In genomic region chr13:74730556-74731331, GRCh38 we compare ENCODE assay signal across 22 cellular contexts.
DNase-seq lines count a peak whose midpoint lies in the region; ATAC-seq, FAIRE-seq and TF ChIP-seq lines count a peak whose summit lies in the region.
"Had no signal": no experiment of that assay in that cellular context is flagged by ENCODE, and none has a peak within 500 bp of the region (broad histone marks: within the 10 kb centered on the region; RNA-seq: fewer than 3 reads in every experiment).

No MANE protein-coding gene starts in this region.

- H3K79me2 ChIP-seq in HepG2 (ENCODE audit: insufficient read depth, low read length), result no peaks in the 10 kb centered on the region

- no peak for TF ChIP-seq CTCF in liver (IDR thresholded peaks at IDR 0.05; ENCODE audit: low read depth, low read length, missing input control)
- no peak for TF ChIP-seq CTCF in HepG2 (CRISPR knock-in tag; IDR thresholded peaks at IDR 0.05)

- in situ Hi-C loops in HepG2 (cut with HindIII; ENCODE audit: extremely low pct_ligation_motif_present, low pct_unique_long_range_greater_than_20kb), result no loop called here

- H3K4me3 ChIP-seq in liver (ENCODE audit: low read depth in 1 of 3, low read length in 3 of 3), result no peak overlapping the region
- H3K4me3 ChIP-seq in HepG2 (replicated peaks in 1 of 3; ENCODE audit: insufficient read depth in 1 of 3, low read depth in 2 of 3, low read length in 3 of 3), result no peak overlapping the region

- intact Hi-C loops in HepG2 (cut with micrococcal nuclease; ENCODE audit: unreplicated experiment), result no loop called here

- WGBS in liver, result 80% methylated on average over 9 of the region's 9 CpGs
- 4% methylated on average over 9 of the region's 9 CpGs for WGBS in HepG2 (ENCODE audit: low lambda C conversion rate)

- H3K9ac ChIP-seq in liver (ENCODE audit: low read depth in 1 of 2, low read length in 2 of 2) (no peak overlapping the region), HepG2 (ENCODE audit: insufficient read depth, low read depth, low read length) (no peak overlapping the region)

- H4K20me1 ChIP-seq in HepG2 (ENCODE audit: insufficient read depth, low read length), result no peaks in the 10 kb centered on the region

- TF ChIP-seq EP300 in HepG2 (IDR thresholded peaks at IDR 0.05; ENCODE audit: low read depth in 2 of 2, low read length in 2 of 2), result no peak
- TF ChIP-seq EP300 in HepG2 (CRISPR knock-in tag; IDR thresholded peaks at IDR 0.05; ENCODE audit: borderline replicate concordance), result no peak

- CTCF ChIA-PET in HepG2 (lab: Yijun Ruan, JAX; ENCODE audit: low intra/inter-chr PET ratio, low total read pairs), result no interaction called here

- H3K9me3 ChIP-seq in liver (ENCODE audit: control insufficient read depth in 4 of 4, low read length in 3 of 4), result no peaks in the 10 kb centered on the region
- no peaks in the 10 kb centered on the region for H3K9me3 ChIP-seq in HepG2 (ENCODE audit: low read length)

- H2AFZ ChIP-seq in HepG2 (ENCODE audit: low read length), result no peak overlapping the region

- no peaks in the 10 kb centered on the region for H3K36me3 ChIP-seq in liver (ENCODE audit: control insufficient read depth in 4 of 4, insufficient read depth in 3 of 4, low read depth in 1 of 4, low read length in 3 of 4)
- H3K36me3 ChIP-seq in HepG2 (replicated peaks in 1 of 2; ENCODE audit: control insufficient read depth in 1 of 2, insufficient read depth in 2 of 2, low read length in 2 of 2), result no peaks in the 10 kb centered on the region

- H3K27me3 ChIP-seq in liver (ENCODE audit: control insufficient read depth in 4 of 4, insufficient read depth in 4 of 4, low read length in 3 of 4) (no peaks in the 10 kb centered on the region), HepG2 (ENCODE audit: control insufficient read depth in 1 of 2, insufficient read depth in 2 of 2, low read length in 2 of 2) (no peaks in the 10 kb centered on the region)

- POLR2A ChIA-PET in HepG2 (lab: Yijun Ruan, JAX), result no interaction called here

- no peaks in the 10 kb centered on the region for H3K4me1 ChIP-seq in liver (ENCODE audit: control insufficient read depth in 4 of 4, insufficient read depth in 4 of 4, low read length in 3 of 4)
- no peaks in the 10 kb centered on the region for H3K4me1 ChIP-seq in HepG2 (ENCODE audit: insufficient read depth, low read length)

- ATAC-seq in HepG2 (no peak), HG03108 (IDR thresholded peaks at IDR 0.05; ENCODE audit: unreplicated experiment) (no peak)
- ATAC-seq: CD8-positive, alpha-beta T cell; Panc1 had no signal

- no peak overlapping the region for H3K27ac ChIP-seq in liver (ENCODE audit: low read depth in 1 of 2, low read length in 2 of 2)
- no peak overlapping the region for H3K27ac ChIP-seq in HepG2 (ENCODE audit: extremely low read length, insufficient read depth, low read length)
- H3K27ac ChIP-seq: 22Rv1 had no signal

- no peak overlapping the region for H3K4me2 ChIP-seq in HepG2 (ENCODE audit: low read depth, low read length)

- TF ChIP-seq POLR2A in HepG2 (IDR thresholded peaks at IDR 0.05; ENCODE audit: insufficient read depth in 1 of 2, low read depth in 2 of 2, low read length in 2 of 2), result no peak

- no peak for FAIRE-seq in HepG2 (lab: Jason Lieb, UNC)
- FAIRE-seq: GM19239, H54 had no signal

- TF ChIP-seq RAD21 in liver (IDR thresholded peaks at IDR 0.05) (no peak), HepG2 (CRISPR knock-in tag; IDR thresholded peaks at IDR 0.05) (no peak)

- DNase-seq in DMS53 (lab: John Stamatoyannopoulos, UW), result peak; percentile 2
- no peak for DNase-seq in DMS53 treated with DMSO at 0.1 percent for 48 hours (lab: John Stamatoyannopoulos, UW; ENCODE audit: unreplicated experiment)
- no peak for DNase-seq in HepG2 (ENCODE audit: low spot score)
- DNase-seq in left kidney (ENCODE audit: low read depth, low spot score), result peak; percentile 25
- DNase-seq in superior temporal gyrus (ENCODE audit: extremely low spot score), result no peak
- DNase-seq in AG08396 (ENCODE audit: low spot score), result no peak
- DNase-seq: AML-193; C1 segment of cervical spinal cord; CD8-positive, alpha-beta T cell; Kasumi-1; NCI-H1417; NCI-H1930; NCI-H2171; NCI-H345; NCI-H524; NCI-H774 had no signal

- no TSS peak for BruUV-seq in HepG2 (replicated peaks; lab: Mats Ljungman, UMichigan)

TF ChIP-seq in liver, 16 proteins besides CTCF, POLR2A, EP300 and RAD21:
- TF ChIP-seq TAF1 (conservative IDR thresholded peaks at IDR 0.05) (no peak), ZBTB33 (IDR thresholded peaks at IDR 0.05) (no peak), NR2F2 (IDR thresholded peaks at IDR 0.05) (peak; percentile 62)
TF ChIP-seq in liver: peak in this region for 1.

TF ChIP-seq in HepG2, 621 proteins besides CTCF, POLR2A, EP300 and RAD21:
- TF ChIP-seq TRIM22 (IDR thresholded peaks at IDR 0.05), result no peak
- TF ChIP-seq SMAD3 (CRISPR knock-in tag; IDR thresholded peaks at IDR 0.05), result no peak
- no peak for TF ChIP-seq ZNF12 (CRISPR knock-in tag; IDR thresholded peaks at IDR 0.05)
- no peak for TF ChIP-seq NBN (conservative IDR thresholded peaks at IDR 0.05)
- TF ChIP-seq, protein P1, sequence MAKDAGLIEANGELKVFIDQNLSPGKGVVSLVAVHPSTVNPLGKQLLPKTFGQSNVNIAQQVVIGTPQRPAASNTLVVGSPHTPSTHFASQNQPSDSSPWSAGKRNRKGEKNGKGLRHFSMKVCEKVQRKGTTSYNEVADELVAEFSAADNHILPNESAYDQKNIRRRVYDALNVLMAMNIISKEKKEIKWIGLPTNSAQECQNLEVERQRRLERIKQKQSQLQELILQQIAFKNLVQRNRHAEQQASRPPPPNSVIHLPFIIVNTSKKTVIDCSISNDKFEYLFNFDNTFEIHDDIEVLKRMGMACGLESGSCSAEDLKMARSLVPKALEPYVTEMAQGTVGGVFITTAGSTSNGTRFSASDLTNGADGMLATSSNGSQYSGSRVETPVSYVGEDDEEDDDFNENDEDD (CRISPR knock-in tag; IDR thresholded peaks at IDR 0.05; ENCODE audit: borderline replicate concordance), result no peak
- TF ChIP-seq, protein P2, sequence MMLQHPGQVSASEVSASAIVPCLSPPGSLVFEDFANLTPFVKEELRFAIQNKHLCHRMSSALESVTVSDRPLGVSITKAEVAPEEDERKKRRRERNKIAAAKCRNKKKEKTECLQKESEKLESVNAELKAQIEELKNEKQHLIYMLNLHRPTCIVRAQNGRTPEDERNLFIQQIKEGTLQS (CRISPR knock-in tag; IDR thresholded peaks at IDR 0.05), result no peak
- no peak for TF ChIP-seq TMF1 (CRISPR knock-in tag; IDR thresholded peaks at IDR 0.05; ENCODE audit: low read depth)
- no peak for TF ChIP-seq FOSL2 (CRISPR knock-in tag; IDR thresholded peaks at IDR 0.05)
- no peak for TF ChIP-seq ZC3H13 (CRISPR knock-in tag; IDR thresholded peaks at IDR 0.05)
- TF ChIP-seq HOXA9 (CRISPR knock-in tag; IDR thresholded peaks at IDR 0.05; ENCODE audit: borderline replicate concordance), result no peak
- no peak for TF ChIP-seq RCOR2 (CRISPR knock-in tag; IDR thresholded peaks at IDR 0.05)
- no peak for TF ChIP-seq HNRNPH1 (optimal IDR thresholded peaks at IDR 0.05; ENCODE audit: low read depth, low read length)
- no peak for TF ChIP-seq ZSCAN31 (CRISPR knock-in tag; IDR thresholded peaks at IDR 0.05; ENCODE audit: low read depth)
- no peak for TF ChIP-seq FIP1L1 (IDR thresholded peaks at IDR 0.05; ENCODE audit: borderline replicate concordance, insufficient read depth, low read depth, low read length)
- TF ChIP-seq ZNF224 (CRISPR knock-in tag; IDR thresholded peaks at IDR 0.05), result no peak
- no peak for TF ChIP-seq ATF7-NPFF (CRISPR knock-in tag; IDR thresholded peaks at IDR 0.05; ENCODE audit: low read depth)
- no peak for TF ChIP-seq KLF15 (CRISPR knock-in tag; IDR thresholded peaks at IDR 0.05; ENCODE audit: borderline replicate concordance)
- no peak for TF ChIP-seq MIER2 (CRISPR knock-in tag; IDR thresholded peaks at IDR 0.05)

Comparison
In these comparisons a context has a peak if more than half of its experiments do, and no peak if none do; other contexts are left out.
1. DNase-seq: peak in DMS53 (single experiment) and left kidney (single experiment); none in DMS53 treated with DMSO at 0.1 percent for 48 hours (single experiment), HepG2 (single experiment), superior temporal gyrus (single experiment) and AG08396 (single experiment).